1 cellular context compared by ENCODE assay signal in the genomic region with DNA sequence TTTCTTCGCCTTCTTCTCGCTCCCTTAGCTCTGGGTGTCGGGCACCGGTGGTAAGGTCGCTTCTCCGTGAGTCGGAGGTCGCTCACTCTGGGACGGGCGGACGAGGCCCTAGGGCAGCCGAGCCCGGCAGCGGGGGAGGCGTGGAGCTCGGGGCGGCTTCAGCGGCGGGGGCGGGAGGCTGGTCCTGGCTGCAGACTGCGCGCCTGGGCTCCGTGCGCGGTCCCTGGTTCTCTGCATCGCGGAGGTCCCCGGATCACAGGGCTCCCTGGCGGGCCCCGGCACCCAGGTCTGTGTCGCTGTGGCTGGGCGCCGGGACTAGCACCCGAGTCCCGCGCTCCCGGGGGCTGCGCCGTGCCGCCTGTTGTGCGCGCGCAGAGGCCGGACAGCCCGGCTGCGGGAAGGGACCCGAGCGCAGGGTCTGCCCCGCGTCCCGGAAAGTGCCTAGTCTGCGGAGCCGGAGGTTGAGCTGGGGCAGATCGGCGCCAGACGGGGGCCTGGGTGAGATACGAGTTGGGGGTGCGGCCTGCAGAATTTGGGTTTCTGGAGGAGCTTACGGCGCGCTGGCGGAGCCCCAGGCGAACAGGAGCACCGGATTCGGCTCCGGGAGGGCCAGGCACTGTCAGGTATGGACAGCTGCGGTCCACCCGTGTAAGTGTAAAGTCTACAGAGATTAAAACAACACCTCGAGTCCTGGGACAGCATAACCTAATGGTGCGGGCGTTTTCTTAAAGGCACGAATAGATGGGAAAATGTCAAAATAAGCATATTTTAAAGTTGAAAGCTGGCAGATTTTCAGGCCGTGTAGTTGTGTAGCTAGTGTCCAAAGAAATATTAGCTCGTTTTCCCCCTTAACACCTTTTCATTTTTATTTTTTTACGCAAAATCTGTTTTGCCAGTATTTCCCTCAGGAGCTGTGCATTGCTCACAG.
TF ChIP-seq lines count a peak whose summit lies in the region.

No MANE protein-coding gene starts in this region.

TF ChIP-seq in HepG2, 621 proteins besides CTCF, POLR2A, EP300 and RAD21 (continued from another document and continues in another):
- TF ChIP-seq, protein P1, sequence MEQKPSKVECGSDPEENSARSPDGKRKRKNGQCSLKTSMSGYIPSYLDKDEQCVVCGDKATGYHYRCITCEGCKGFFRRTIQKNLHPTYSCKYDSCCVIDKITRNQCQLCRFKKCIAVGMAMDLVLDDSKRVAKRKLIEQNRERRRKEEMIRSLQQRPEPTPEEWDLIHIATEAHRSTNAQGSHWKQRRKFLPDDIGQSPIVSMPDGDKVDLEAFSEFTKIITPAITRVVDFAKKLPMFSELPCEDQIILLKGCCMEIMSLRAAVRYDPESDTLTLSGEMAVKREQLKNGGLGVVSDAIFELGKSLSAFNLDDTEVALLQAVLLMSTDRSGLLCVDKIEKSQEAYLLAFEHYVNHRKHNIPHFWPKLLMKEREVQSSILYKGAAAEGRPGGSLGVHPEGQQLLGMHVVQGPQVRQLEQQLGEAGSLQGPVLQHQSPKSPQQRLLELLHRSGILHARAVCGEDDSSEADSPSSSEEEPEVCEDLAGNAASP (CRISPR knock-in tag; IDR thresholded peaks at IDR 0.05; ENCODE audit: borderline replicate concordance), result no peak
- TF ChIP-seq ZNF891 (CRISPR knock-in tag; IDR thresholded peaks at IDR 0.05), result peak; percentile 75; the same call in 1 of the 2 replicates
- TF ChIP-seq, protein P2, sequence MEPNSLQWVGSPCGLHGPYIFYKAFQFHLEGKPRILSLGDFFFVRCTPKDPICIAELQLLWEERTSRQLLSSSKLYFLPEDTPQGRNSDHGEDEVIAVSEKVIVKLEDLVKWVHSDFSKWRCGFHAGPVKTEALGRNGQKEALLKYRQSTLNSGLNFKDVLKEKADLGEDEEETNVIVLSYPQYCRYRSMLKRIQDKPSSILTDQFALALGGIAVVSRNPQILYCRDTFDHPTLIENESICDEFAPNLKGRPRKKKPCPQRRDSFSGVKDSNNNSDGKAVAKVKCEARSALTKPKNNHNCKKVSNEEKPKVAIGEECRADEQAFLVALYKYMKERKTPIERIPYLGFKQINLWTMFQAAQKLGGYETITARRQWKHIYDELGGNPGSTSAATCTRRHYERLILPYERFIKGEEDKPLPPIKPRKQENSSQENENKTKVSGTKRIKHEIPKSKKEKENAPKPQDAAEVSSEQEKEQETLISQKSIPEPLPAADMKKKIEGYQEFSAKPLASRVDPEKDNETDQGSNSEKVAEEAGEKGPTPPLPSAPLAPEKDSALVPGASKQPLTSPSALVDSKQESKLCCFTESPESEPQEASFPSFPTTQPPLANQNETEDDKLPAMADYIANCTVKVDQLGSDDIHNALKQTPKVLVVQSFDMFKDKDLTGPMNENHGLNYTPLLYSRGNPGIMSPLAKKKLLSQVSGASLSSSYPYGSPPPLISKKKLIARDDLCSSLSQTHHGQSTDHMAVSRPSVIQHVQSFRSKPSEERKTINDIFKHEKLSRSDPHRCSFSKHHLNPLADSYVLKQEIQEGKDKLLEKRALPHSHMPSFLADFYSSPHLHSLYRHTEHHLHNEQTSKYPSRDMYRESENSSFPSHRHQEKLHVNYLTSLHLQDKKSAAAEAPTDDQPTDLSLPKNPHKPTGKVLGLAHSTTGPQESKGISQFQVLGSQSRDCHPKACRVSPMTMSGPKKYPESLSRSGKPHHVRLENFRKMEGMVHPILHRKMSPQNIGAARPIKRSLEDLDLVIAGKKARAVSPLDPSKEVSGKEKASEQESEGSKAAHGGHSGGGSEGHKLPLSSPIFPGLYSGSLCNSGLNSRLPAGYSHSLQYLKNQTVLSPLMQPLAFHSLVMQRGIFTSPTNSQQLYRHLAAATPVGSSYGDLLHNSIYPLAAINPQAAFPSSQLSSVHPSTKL (CRISPR knock-in tag; IDR thresholded peaks at IDR 0.05), result 0 out of 2 replicates have a peak, but pooled peaks have one; percentile 18
- TF ChIP-seq ZNF234 (CRISPR knock-in tag; conservative IDR thresholded peaks at IDR 0.05), result no peak
- TF ChIP-seq MAFK (conservative IDR thresholded peaks at IDR 0.05 in 1 of 2, IDR thresholded peaks at IDR 0.05 in 1 of 2; ENCODE audit: low read length in 2 of 2), result peak; percentile 26 to 51; a peak in 2 of 4 replicates
- TF ChIP-seq EEA1 (CRISPR knock-in tag; IDR thresholded peaks at IDR 0.05; ENCODE audit: borderline replicate concordance), result no peak
- 0 out of 2 replicates have a peak, but pooled peaks have one; percentile 58 for TF ChIP-seq ZFP82 (CRISPR knock-in tag; IDR thresholded peaks at IDR 0.05; ENCODE audit: borderline replicate concordance)
- TF ChIP-seq ZNF747 (CRISPR knock-in tag; IDR thresholded peaks at IDR 0.05; ENCODE audit: borderline replicate concordance), result 0 out of 2 replicates have a peak, but pooled peaks have one; percentile 47
- no peak for TF ChIP-seq FLYWCH1 (CRISPR knock-in tag; IDR thresholded peaks at IDR 0.05)
- TF ChIP-seq KLF16 (CRISPR knock-in tag; IDR thresholded peaks at IDR 0.05), result 0 out of 4 replicates have a peak, but pooled peaks of 1 of the 2 experiments have one; percentile 24
- TF ChIP-seq, protein P3, sequence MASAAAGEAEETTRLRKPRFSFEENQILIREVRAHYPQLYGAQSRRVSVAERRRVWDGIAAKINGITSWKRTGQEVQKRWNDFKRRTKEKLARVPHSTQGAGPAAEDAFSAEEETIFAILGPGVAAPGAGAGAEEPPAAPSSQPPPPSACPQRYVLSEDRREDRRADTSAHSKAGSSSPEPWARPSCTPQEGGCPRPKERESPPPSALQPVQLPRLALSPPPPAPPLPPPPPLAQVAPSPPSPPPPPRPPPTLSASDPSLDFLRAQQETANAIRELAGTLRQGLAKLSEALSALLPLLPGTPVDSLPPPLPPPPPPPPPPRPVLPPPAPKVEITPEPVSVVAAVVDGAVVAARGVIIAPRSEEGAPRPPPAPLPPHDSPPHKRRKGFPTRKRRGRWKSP (CRISPR knock-in tag; IDR thresholded peaks at IDR 0.05), result peak; percentile 89
- TF ChIP-seq ZNF761 (CRISPR knock-in tag; conservative IDR thresholded peaks at IDR 0.05), result 0 out of 2 replicates have a peak, but pooled peaks have one; percentile 18
- no peak for TF ChIP-seq JDP2 (CRISPR knock-in tag; IDR thresholded peaks at IDR 0.05; ENCODE audit: borderline replicate concordance)
- 0 out of 2 replicates have a peak, but pooled peaks have one; percentile 44 for TF ChIP-seq ZNF543 (CRISPR knock-in tag; IDR thresholded peaks at IDR 0.05)
- TF ChIP-seq ZNF235 (CRISPR knock-in tag; IDR thresholded peaks at IDR 0.05; ENCODE audit: borderline replicate concordance), result no peak
- TF ChIP-seq ZNF354B (CRISPR knock-in tag; IDR thresholded peaks at IDR 0.05), result no peak
- peak; percentile 34; the same call in 1 of the 2 replicates for TF ChIP-seq RBFOX2 (IDR thresholded peaks at IDR 0.05; ENCODE audit: low read depth, low read length)
- TF ChIP-seq ZNF260 (CRISPR knock-in tag; IDR thresholded peaks at IDR 0.05; ENCODE audit: borderline replicate concordance, low read depth), result no peak
- TF ChIP-seq, protein P4, sequence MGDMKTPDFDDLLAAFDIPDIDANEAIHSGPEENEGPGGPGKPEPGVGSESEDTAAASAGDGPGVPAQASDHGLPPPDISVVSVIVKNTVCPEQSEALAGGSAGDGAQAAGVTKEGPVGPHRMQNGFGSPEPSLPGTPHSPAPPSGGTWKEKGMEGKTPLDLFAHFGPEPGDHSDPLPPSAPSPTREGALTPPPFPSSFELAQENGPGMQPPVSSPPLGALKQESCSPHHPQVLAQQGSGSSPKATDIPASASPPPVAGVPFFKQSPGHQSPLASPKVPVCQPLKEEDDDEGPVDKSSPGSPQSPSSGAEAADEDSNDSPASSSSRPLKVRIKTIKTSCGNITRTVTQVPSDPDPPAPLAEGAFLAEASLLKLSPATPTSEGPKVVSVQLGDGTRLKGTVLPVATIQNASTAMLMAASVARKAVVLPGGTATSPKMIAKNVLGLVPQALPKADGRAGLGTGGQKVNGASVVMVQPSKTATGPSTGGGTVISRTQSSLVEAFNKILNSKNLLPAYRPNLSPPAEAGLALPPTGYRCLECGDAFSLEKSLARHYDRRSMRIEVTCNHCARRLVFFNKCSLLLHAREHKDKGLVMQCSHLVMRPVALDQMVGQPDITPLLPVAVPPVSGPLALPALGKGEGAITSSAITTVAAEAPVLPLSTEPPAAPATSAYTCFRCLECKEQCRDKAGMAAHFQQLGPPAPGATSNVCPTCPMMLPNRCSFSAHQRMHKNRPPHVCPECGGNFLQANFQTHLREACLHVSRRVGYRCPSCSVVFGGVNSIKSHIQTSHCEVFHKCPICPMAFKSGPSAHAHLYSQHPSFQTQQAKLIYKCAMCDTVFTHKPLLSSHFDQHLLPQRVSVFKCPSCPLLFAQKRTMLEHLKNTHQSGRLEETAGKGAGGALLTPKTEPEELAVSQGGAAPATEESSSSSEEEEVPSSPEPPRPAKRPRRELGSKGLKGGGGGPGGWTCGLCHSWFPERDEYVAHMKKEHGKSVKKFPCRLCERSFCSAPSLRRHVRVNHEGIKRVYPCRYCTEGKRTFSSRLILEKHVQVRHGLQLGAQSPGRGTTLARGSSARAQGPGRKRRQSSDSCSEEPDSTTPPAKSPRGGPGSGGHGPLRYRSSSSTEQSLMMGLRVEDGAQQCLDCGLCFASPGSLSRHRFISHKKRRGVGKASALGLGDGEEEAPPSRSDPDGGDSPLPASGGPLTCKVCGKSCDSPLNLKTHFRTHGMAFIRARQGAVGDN (CRISPR knock-in tag; IDR thresholded peaks at IDR 0.05), result peak; percentile 61
- TF ChIP-seq, protein P5, sequence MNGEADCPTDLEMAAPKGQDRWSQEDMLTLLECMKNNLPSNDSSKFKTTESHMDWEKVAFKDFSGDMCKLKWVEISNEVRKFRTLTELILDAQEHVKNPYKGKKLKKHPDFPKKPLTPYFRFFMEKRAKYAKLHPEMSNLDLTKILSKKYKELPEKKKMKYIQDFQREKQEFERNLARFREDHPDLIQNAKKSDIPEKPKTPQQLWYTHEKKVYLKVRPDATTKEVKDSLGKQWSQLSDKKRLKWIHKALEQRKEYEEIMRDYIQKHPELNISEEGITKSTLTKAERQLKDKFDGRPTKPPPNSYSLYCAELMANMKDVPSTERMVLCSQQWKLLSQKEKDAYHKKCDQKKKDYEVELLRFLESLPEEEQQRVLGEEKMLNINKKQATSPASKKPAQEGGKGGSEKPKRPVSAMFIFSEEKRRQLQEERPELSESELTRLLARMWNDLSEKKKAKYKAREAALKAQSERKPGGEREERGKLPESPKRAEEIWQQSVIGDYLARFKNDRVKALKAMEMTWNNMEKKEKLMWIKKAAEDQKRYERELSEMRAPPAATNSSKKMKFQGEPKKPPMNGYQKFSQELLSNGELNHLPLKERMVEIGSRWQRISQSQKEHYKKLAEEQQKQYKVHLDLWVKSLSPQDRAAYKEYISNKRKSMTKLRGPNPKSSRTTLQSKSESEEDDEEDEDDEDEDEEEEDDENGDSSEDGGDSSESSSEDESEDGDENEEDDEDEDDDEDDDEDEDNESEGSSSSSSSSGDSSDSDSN (CRISPR knock-in tag; IDR thresholded peaks at IDR 0.05), result peak; percentile 93; the same call in 1 of the 2 replicates
- TF ChIP-seq MZF1 (CRISPR knock-in tag; IDR thresholded peaks at IDR 0.05; ENCODE audit: borderline replicate concordance), result no peak
- TF ChIP-seq PHF20 (CRISPR knock-in tag; IDR thresholded peaks at IDR 0.05), result 0 out of 2 replicates have a peak, but pooled peaks have one; percentile 39
- peak; percentile 83 for TF ChIP-seq HNRNPLL (IDR thresholded peaks at IDR 0.05; ENCODE audit: low read depth, low read length, poor library complexity, severe bottlenecking)
- TF ChIP-seq RNF2 (conservative IDR thresholded peaks at IDR 0.05; ENCODE audit: low read depth), result 0 out of 2 replicates have a peak, but pooled peaks have one; percentile 33
- TF ChIP-seq, protein P6, sequence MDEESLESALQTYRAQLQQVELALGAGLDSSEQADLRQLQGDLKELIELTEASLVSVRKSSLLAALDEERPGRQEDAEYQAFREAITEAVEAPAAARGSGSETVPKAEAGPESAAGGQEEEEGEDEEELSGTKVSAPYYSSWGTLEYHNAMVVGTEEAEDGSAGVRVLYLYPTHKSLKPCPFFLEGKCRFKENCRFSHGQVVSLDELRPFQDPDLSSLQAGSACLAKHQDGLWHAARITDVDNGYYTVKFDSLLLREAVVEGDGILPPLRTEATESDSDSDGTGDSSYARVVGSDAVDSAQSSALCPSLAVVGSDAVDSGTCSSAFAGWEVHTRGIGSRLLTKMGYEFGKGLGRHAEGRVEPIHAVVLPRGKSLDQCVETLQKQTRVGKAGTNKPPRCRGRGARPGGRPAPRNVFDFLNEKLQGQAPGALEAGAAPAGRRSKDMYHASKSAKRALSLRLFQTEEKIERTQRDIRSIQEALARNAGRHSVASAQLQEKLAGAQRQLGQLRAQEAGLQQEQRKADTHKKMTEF (CRISPR knock-in tag; IDR thresholded peaks at IDR 0.05), result peak; percentile 51; the same call in 1 of the 2 replicates
- 0 out of 2 replicates have a peak, but pooled peaks have one; percentile 17 for TF ChIP-seq TAF1 (CRISPR knock-in tag; IDR thresholded peaks at IDR 0.05)
- TF ChIP-seq ZNF660 (CRISPR knock-in tag; IDR thresholded peaks at IDR 0.05; ENCODE audit: borderline replicate concordance, low read depth), result no peak
- TF ChIP-seq, protein P7, sequence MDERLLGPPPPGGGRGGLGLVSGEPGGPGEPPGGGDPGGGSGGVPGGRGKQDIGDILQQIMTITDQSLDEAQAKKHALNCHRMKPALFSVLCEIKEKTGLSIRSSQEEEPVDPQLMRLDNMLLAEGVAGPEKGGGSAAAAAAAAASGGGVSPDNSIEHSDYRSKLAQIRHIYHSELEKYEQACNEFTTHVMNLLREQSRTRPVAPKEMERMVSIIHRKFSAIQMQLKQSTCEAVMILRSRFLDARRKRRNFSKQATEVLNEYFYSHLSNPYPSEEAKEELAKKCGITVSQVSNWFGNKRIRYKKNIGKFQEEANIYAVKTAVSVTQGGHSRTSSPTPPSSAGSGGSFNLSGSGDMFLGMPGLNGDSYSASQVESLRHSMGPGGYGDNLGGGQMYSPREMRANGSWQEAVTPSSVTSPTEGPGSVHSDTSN (CRISPR knock-in tag; IDR thresholded peaks at IDR 0.05), result no peak
- TF ChIP-seq ZNF672 (CRISPR knock-in tag; IDR thresholded peaks at IDR 0.05), result no peak
- TF ChIP-seq, protein P8, sequence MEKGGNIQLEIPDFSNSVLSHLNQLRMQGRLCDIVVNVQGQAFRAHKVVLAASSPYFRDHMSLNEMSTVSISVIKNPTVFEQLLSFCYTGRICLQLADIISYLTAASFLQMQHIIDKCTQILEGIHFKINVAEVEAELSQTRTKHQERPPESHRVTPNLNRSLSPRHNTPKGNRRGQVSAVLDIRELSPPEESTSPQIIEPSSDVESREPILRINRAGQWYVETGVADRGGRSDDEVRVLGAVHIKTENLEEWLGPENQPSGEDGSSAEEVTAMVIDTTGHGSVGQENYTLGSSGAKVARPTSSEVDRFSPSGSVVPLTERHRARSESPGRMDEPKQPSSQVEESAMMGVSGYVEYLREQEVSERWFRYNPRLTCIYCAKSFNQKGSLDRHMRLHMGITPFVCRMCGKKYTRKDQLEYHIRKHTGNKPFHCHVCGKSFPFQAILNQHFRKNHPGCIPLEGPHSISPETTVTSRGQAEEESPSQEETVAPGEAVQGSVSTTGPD (CRISPR knock-in tag; IDR thresholded peaks at IDR 0.05), result no peak
- TF ChIP-seq, protein P9, sequence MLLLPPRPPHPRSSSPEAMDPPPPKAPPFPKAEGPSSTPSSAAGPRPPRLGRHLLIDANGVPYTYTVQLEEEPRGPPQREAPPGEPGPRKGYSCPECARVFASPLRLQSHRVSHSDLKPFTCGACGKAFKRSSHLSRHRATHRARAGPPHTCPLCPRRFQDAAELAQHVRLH (CRISPR knock-in tag; IDR thresholded peaks at IDR 0.05; ENCODE audit: borderline replicate concordance, low read depth), result 0 out of 2 replicates have a peak, but pooled peaks have one; percentile 3
